ENCODE assay signal across 19 cellular contexts in the genomic region with DNA sequence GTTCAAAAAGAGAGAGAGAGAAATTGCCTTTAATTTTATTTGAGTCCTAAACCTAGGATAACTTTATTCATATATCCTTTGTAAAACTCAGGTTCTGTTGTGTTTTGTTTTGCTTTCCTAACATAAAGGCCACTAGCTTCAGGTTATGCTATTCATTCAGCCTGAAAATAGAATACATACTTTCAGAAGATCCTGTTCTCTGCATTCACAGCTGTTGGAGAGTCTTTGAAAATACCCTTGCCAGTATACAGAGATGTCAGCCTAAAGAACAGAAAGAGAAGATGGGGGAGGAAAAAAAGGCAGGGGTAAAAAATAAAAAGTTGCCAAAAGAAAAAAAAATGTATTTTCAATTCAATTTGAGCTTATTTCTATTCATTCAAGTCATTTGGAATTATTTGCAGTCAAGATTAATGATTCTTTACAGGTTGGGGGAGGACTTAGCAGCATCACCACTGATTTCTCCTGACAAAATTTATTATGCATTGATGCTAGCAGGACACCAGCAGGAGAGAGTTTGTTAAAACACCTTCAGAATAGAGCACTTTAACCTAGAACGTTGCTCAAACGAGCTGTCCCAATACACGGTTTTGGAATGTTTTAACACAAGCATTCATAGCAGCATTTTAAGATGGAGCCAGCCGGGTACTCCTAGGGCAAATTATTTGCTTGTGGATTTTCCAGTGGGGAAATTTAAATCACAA.
A peak's percentile ranks its signal among the peaks of the same experiment; 100 is the strongest.
DNase-seq lines count a peak whose midpoint lies in the region; ATAC-seq, FAIRE-seq and TF ChIP-seq lines count a peak whose summit lies in the region.
"Had no signal": no experiment of that assay in that cellular context is flagged by ENCODE, and none has a peak within 500 bp of the region (broad histone marks: within the 10 kb centered on the region; RNA-seq: fewer than 3 reads in every experiment).

No MANE protein-coding gene starts in this region.

- ATAC-seq in GM21825 (IDR thresholded peaks at IDR 0.05; ENCODE audit: unreplicated experiment) (peak; percentile 71), HG03280 (IDR thresholded peaks at IDR 0.05; ENCODE audit: unreplicated experiment) (peak; percentile 68)
- no peak for ATAC-seq in activated CD8-positive, alpha-beta T cell treated with anti-CD3 and anti-CD28 coated beads, Interleukin-2, amount 10 ng/mL, durations not matched to agents 7 days and 5 days
- ATAC-seq: A549, left cardiac atrium, psoas muscle had no signal

- no peaks in the 10 kb centered on the region for H3K4me1 Mint-ChIP-seq in activated CD8-positive, alpha-beta T cell treated with anti-CD3 and anti-CD28 coated beads, Interleukin-2, amount 10 ng/mL, durations not matched to agents 7 days and 5 days (ENCODE audit: low read depth)

- no peaks in the 10 kb centered on the region for H3K36me3 Mint-ChIP-seq in activated CD8-positive, alpha-beta T cell treated with anti-CD3 and anti-CD28 coated beads, Interleukin-2, amount 10 ng/mL, durations not matched to agents 7 days and 5 days (ENCODE audit: low read depth)

- CTCF ChIA-PET in activated CD8-positive, alpha-beta T cell treated with anti-CD3 and anti-CD28 coated beads, Interleukin-2, amount 10 ng/mL, durations not matched to agents 7 days and 5 days (lab: Charles Lee) = no interaction called here

- intact Hi-C loops in thyroid gland (cut with DNase I) = no loop called here

- no peak for TF ChIP-seq POLR2A in thyroid gland (IDR thresholded peaks at IDR 0.05)

- peak; percentile 21 for FAIRE-seq in GM19239 (lab: Jason Lieb, UNC)
- FAIRE-seq: A549 had no signal

- WGBS in thyroid gland, 2 donors = 35 to 46% methylated on average over 4 of the region's 4 CpGs

- H3K27me3 Mint-ChIP-seq in activated CD8-positive, alpha-beta T cell treated with anti-CD3 and anti-CD28 coated beads, Interleukin-2, amount 10 ng/mL, durations not matched to agents 7 days and 5 days (ENCODE audit: low read depth) = peaks cover 13% of the 10 kb centered on the region

- no peak overlapping the region for H3K4me3 Mint-ChIP-seq in activated CD8-positive, alpha-beta T cell treated with anti-CD3 and anti-CD28 coated beads, Interleukin-2, amount 10 ng/mL, durations not matched to agents 7 days and 5 days
- H3K4me3 Mint-ChIP-seq: activated T-cell treated with anti-CD3 and anti-CD28 coated beads, Interleukin-2, amount 50 U/mL, for 24 hours had no signal

- no peak overlapping the region; the same call in 1 of the 2 replicates for H3K4me3 ChIP-seq in GM12864 (ENCODE audit: low read depth, low read length)
- no peak overlapping the region for H3K4me3 ChIP-seq in thyroid gland (replicated peaks in 1 of 3)
- H3K4me3 ChIP-seq: A549, colonic mucosa, psoas muscle, tibial artery had no signal

- POLR2A ChIA-PET in activated CD8-positive, alpha-beta T cell treated with anti-CD3 and anti-CD28 coated beads, Interleukin-2, amount 10 ng/mL, durations not matched to agents 7 days and 5 days (lab: Charles Lee) = no interaction called here

- no peaks in the 10 kb centered on the region for H3K36me3 ChIP-seq in thyroid gland
- H3K36me3 ChIP-seq: colonic mucosa, tibial artery had no signal

- no peaks in the 10 kb centered on the region for H3K27me3 ChIP-seq in thyroid gland
- H3K27me3 ChIP-seq: colonic mucosa, tibial artery had no signal

- no peaks in the 10 kb centered on the region for H3K9me3 ChIP-seq in thyroid gland
- H3K9me3 ChIP-seq: A549, colonic mucosa, psoas muscle, tibial artery had no signal

- no peaks in the 10 kb centered on the region for H3K4me1 ChIP-seq in thyroid gland
- H3K4me1 ChIP-seq: A549, colonic mucosa, tibial artery had no signal

- peak; percentile 9 for TF ChIP-seq CTCF in GM12864 (IDR thresholded peaks at IDR 0.05; ENCODE audit: low read depth, low read length, missing control alignments)
- no peak for TF ChIP-seq CTCF in thyroid gland (IDR thresholded peaks at IDR 0.05)

- no peaks in the 10 kb centered on the region for H3K9me3 Mint-ChIP-seq in activated CD8-positive, alpha-beta T cell treated with anti-CD3 and anti-CD28 coated beads, Interleukin-2, amount 10 ng/mL, durations not matched to agents 7 days and 5 days (ENCODE audit: insufficient read depth)
- H3K9me3 Mint-ChIP-seq: activated T-cell treated with anti-CD3 and anti-CD28 coated beads, Interleukin-2, amount 50 U/mL, for 24 hours had no signal

- H3K27ac ChIP-seq in thyroid gland = no peak overlapping the region
- H3K27ac ChIP-seq: A549, colonic mucosa, tibial artery had no signal

- no peak overlapping the region for H3K27ac Mint-ChIP-seq in activated CD8-positive, alpha-beta T cell treated with anti-CD3 and anti-CD28 coated beads, Interleukin-2, amount 10 ng/mL, durations not matched to agents 7 days and 5 days
- H3K27ac Mint-ChIP-seq: activated T-cell treated with anti-CD3 and anti-CD28 coated beads, Interleukin-2, amount 50 U/mL, for 24 hours had no signal

- DNase-seq in GM12864 (ENCODE audit: low read depth) = no peak
- DNase-seq in GM19239 (ENCODE audit: insufficient read length, low spot score) = no peak
- no peak for DNase-seq in activated CD8-positive, alpha-beta T cell treated with anti-CD3 and anti-CD28 coated beads, Interleukin-2, amount 10 ng/mL, durations not matched to agents 7 days and 5 days
- DNase-seq in COR-L47 (lab: John Stamatoyannopoulos, UW) = no peak
- DNase-seq in thyroid gland = no peak
- DNase-seq in GM03348 (ENCODE audit: low spot score) = no peak
- DNase-seq: activated CD4-positive, alpha-beta T cell treated with anti-CD3 and anti-CD28 coated beads for 4 hours; activated T-cell treated with anti-CD3 and anti-CD28 coated beads, Interleukin-2, amount 50 U/mL, for 24 hours; colonic mucosa; IMR-90; left cardiac atrium; NCI-H1105; NCI-H345; psoas muscle; T-helper 2 cell; tibial artery had no signal
